2 cellular contexts compared by ENCODE assay signal in genomic region chr3:48476426-48477053, GRCh38.
TF ChIP-seq lines count a peak whose summit lies in the region.

No MANE protein-coding gene starts in this region.

TF ChIP-seq in SK-N-SH, 30 proteins besides CTCF, POLR2A, EP300 and RAD21:
- TF ChIP-seq, protein P1, sequence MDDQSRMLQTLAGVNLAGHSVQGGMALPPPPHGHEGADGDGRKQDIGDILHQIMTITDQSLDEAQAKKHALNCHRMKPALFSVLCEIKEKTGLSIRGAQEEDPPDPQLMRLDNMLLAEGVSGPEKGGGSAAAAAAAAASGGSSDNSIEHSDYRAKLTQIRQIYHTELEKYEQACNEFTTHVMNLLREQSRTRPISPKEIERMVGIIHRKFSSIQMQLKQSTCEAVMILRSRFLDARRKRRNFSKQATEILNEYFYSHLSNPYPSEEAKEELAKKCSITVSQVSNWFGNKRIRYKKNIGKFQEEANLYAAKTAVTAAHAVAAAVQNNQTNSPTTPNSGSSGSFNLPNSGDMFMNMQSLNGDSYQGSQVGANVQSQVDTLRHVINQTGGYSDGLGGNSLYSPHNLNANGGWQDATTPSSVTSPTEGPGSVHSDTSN (IDR thresholded peaks at IDR 0.05), result no peak
- TF ChIP-seq NRF1 (IDR thresholded peaks at IDR 0.05; ENCODE audit: low read depth, low read length) (no peak), EZH2phosphoT487 (IDR thresholded peaks at IDR 0.05; ENCODE audit: borderline replicate concordance, low read depth) (no peak), YY1 (IDR thresholded peaks at IDR 0.05; ENCODE audit: low read depth) (no peak), GABPA (IDR thresholded peaks at IDR 0.05; ENCODE audit: low read depth) (no peak), TEAD4 (IDR thresholded peaks at IDR 0.05; ENCODE audit: borderline replicate concordance, insufficient read depth) (no peak), TCF12 (IDR thresholded peaks at IDR 0.05) (no peak), IRF3 (IDR thresholded peaks at IDR 0.05; ENCODE audit: low read depth, low read length) (no peak), MAX (IDR thresholded peaks at IDR 0.05; ENCODE audit: low read depth) (no peak), FOXJ3 (CRISPR knock-in tag; IDR thresholded peaks at IDR 0.05) (no peak), ELF1 (IDR thresholded peaks at IDR 0.05) (no peak), JUND (IDR thresholded peaks at IDR 0.05) (no peak), ZBTB33 (IDR thresholded peaks at IDR 0.05; ENCODE audit: borderline replicate concordance, low read depth) (no peak), RCOR1 (IDR thresholded peaks at IDR 0.05; ENCODE audit: low read length) (no peak), MXI1 (IDR thresholded peaks at IDR 0.05; ENCODE audit: low read depth, low read length) (no peak), MEF2A (IDR thresholded peaks at IDR 0.05; ENCODE audit: borderline replicate concordance, low read depth) (no peak), SMC3 (IDR thresholded peaks at IDR 0.05; ENCODE audit: low read depth, low read length) (no peak), RXRA (IDR thresholded peaks at IDR 0.05; ENCODE audit: borderline replicate concordance, low read depth) (no peak)
- TF ChIP-seq, protein P2, sequence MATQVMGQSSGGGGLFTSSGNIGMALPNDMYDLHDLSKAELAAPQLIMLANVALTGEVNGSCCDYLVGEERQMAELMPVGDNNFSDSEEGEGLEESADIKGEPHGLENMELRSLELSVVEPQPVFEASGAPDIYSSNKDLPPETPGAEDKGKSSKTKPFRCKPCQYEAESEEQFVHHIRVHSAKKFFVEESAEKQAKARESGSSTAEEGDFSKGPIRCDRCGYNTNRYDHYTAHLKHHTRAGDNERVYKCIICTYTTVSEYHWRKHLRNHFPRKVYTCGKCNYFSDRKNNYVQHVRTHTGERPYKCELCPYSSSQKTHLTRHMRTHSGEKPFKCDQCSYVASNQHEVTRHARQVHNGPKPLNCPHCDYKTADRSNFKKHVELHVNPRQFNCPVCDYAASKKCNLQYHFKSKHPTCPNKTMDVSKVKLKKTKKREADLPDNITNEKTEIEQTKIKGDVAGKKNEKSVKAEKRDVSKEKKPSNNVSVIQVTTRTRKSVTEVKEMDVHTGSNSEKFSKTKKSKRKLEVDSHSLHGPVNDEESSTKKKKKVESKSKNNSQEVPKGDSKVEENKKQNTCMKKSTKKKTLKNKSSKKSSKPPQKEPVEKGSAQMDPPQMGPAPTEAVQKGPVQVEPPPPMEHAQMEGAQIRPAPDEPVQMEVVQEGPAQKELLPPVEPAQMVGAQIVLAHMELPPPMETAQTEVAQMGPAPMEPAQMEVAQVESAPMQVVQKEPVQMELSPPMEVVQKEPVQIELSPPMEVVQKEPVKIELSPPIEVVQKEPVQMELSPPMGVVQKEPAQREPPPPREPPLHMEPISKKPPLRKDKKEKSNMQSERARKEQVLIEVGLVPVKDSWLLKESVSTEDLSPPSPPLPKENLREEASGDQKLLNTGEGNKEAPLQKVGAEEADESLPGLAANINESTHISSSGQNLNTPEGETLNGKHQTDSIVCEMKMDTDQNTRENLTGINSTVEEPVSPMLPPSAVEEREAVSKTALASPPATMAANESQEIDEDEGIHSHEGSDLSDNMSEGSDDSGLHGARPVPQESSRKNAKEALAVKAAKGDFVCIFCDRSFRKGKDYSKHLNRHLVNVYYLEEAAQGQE (IDR thresholded peaks at IDR 0.05; ENCODE audit: low read depth, low read length), result no peak
- TF ChIP-seq, protein P3, sequence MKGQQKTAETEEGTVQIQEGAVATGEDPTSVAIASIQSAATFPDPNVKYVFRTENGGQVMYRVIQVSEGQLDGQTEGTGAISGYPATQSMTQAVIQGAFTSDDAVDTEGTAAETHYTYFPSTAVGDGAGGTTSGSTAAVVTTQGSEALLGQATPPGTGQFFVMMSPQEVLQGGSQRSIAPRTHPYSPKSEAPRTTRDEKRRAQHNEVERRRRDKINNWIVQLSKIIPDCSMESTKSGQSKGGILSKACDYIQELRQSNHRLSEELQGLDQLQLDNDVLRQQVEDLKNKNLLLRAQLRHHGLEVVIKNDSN (IDR thresholded peaks at IDR 0.05; ENCODE audit: borderline replicate concordance, low read depth), result no peak

TF ChIP-seq in SK-N-SH treated with all-trans-retinoic acid at 6 μM for 48 hours, 23 proteins besides CTCF, POLR2A, EP300 and RAD21:
- TF ChIP-seq, protein P4, sequence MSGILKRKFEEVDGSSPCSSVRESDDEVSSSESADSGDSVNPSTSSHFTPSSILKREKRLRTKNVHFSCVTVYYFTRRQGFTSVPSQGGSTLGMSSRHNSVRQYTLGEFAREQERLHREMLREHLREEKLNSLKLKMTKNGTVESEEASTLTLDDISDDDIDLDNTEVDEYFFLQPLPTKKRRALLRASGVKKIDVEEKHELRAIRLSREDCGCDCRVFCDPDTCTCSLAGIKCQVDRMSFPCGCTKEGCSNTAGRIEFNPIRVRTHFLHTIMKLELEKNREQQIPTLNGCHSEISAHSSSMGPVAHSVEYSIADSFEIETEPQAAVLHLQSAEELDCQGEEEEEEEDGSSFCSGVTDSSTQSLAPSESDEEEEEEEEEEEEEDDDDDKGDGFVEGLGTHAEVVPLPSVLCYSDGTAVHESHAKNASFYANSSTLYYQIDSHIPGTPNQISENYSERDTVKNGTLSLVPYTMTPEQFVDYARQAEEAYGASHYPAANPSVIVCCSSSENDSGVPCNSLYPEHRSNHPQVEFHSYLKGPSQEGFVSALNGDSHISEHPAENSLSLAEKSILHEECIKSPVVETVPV (CRISPR knock-in tag; IDR thresholded peaks at IDR 0.05), result no peak
- TF ChIP-seq RARB (CRISPR knock-in tag; IDR thresholded peaks at IDR 0.05) (no peak), BACH2 (CRISPR knock-in tag; IDR thresholded peaks at IDR 0.05; ENCODE audit: borderline replicate concordance) (no peak)
TF ChIP-seq in SK-N-SH treated with all-trans-retinoic acid at 6 μM for 48 hours: peak in this region for 0.
